Comparison of ENCODE assay signal across 8 cellular contexts in genomic region chr16:1342526-1343427, GRCh38.
A peak's percentile ranks its signal among the peaks of the same experiment; 100 is the strongest.
DNase-seq lines count a peak whose midpoint lies in the region; ATAC-seq lines count a peak whose summit lies in the region.

No MANE protein-coding gene starts in this region.

- DNase-seq in COLO829 (ENCODE audit: low spot score) (peak; percentile 100), HPDE6-E6E7 (ENCODE audit: extremely low spot score) (peak; percentile 99), NCI-H82 (lab: John Stamatoyannopoulos, UW) (peak; percentile 100), medulla oblongata (ENCODE audit: extremely low spot score) (peak; percentile 88)
- peak; percentile 91 to 92 for DNase-seq in activated CD4-positive, alpha-beta T cell treated with anti-CD3 and anti-CD28 coated beads, Interleukin-2, amount 50 U/mL, for 48 hours
- DNase-seq in effector CD4-positive, alpha-beta T cell: peak; percentile 92
- peak; percentile 83 for DNase-seq in stimulated activated CD8-positive, alpha-beta memory T cell treated with anti-CD3 and anti-CD28 coated beads, Interleukin-12 subunit alpha, Interleukin-12 subunit beta, amount 100 ng/mL, for 4 hours (ENCODE audit: low read depth)

- peak; percentile 85 for ATAC-seq in GM21360 (IDR thresholded peaks at IDR 0.05; ENCODE audit: unreplicated experiment)

Comparison
In these comparisons a context has a peak if more than half of its experiments do, and no peak if none do; other contexts are left out.
1. Peak in every context shown above with its lines: DNase-seq and ATAC-seq.